8 cellular contexts compared by ENCODE assay signal in the genomic region with DNA sequence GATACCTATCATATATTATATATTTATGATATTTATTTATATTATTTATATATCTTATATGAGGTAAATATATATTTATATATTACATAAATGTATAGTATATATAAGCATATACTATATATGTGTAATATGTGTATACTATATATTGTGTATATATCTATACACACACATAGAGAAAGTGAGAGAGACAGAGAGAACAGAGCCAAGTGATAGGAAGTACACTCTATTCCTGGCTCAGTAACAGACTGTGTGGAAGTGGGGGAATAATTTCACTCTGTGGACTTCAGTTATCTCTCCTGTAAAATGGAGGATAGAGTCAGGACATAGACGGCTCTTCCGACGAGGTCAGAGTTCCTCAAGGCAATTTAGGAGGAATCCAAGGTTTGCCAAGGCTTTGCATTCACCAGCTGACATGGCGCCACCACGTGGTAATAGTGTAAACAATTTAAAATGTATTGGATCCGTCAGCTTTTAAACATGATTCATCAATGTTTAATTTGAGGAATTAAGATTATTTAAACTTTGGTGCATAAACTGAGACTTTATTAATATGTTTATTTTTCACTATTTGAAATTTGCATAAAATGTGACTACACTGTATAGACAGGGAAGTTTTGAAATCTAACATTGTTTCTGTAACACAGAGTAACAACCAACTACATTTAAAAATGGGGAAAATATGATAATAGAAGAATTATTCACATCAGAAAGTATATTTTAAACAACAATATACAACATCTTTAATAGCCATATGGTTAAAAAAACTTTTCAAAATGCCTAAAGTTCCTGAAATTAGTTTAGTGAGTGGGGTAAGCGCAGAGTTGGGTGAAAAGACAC.
DNase-seq lines count a peak whose midpoint lies in the region; ATAC-seq, FAIRE-seq and TF ChIP-seq lines count a peak whose summit lies in the region.

No MANE protein-coding gene starts in this region.

- H3K4me3 ChIP-seq in SK-N-MC (peak overlapping the region; percentile 70), K562 (no peak overlapping the region)

- TF ChIP-seq CTCF in K562 (IDR thresholded peaks at IDR 0.05 in 2 of 3, conservative IDR thresholded peaks at IDR 0.05 in 1 of 3; ENCODE audit: insufficient read depth in 2 of 3, low read depth in 1 of 3, low read length in 3 of 3) = peak; percentile 64 to 78 (median 72)

- POLR2A ChIA-PET in K562 (lab: Yijun Ruan, JAX) = no interaction called here

- 16% methylated on average over 7 of the region's 7 CpGs for WGBS in K562 (ENCODE audit: insufficient coverage, low coverage, missing lambda C conversion rate)

- H4K20me1 ChIP-seq in K562 (replicated peaks; ENCODE audit: control insufficient read depth, insufficient read depth, low read length) = no peaks in the 10 kb centered on the region

- no peaks in the 10 kb centered on the region for H3K9me3 ChIP-seq in SK-N-MC (ENCODE audit: low read depth, low read length)
- H3K9me3 ChIP-seq in K562 (replicated peaks; ENCODE audit: control insufficient read depth, insufficient read depth, low read depth, low read length) = no peaks in the 10 kb centered on the region

- TF ChIP-seq RAD21 in Ishikawa (IDR thresholded peaks at IDR 0.05; ENCODE audit: low read depth) = peak; percentile 79
- peak; percentile 77 to 82 for TF ChIP-seq RAD21 in K562 (CRISPR knock-in tag; conservative IDR thresholded peaks at IDR 0.05 in 1 of 2, IDR thresholded peaks at IDR 0.05 in 1 of 2)

- in situ Hi-C loops in K562 (cut with MboI) = no loop called here

- intact Hi-C loops in K562 (cut with micrococcal nuclease) = loop anchor here (1.0 to 5.0 kb wide), 5 partner anchors 43 to 437 kb away; no protein-coding TSS in a partner anchor

- CTCF ChIA-PET in K562 (lab: Yijun Ruan, JAX; ENCODE audit: low intra/inter-chr PET ratio) = interaction anchor here (0.6 to 1.9 kb wide), 5 partner anchors 11 to 438 kb away, joined by 3 to 9 read pairs (median 4); no protein-coding TSS in a partner anchor

- FAIRE-seq in K562 (lab: Jason Lieb, UNC) = peak; percentile 94

- H3K4me1 ChIP-seq in K562 (replicated peaks in 1 of 2; ENCODE audit: control insufficient read depth in 2 of 2, insufficient read depth in 2 of 2, low read length in 2 of 2) = no peaks in the 10 kb centered on the region; a peak in 1 of 5 replicates

- H3K4me2 ChIP-seq in K562 (ENCODE audit: insufficient read depth, low read length) = no peak overlapping the region; the same call in 1 of the 2 replicates

- TF ChIP-seq EP300 in Ishikawa (IDR thresholded peaks at IDR 0.05; ENCODE audit: borderline replicate concordance) (no peak), K562 (IDR thresholded peaks at IDR 0.05; ENCODE audit: low read length) (no peak)

- H3K27ac ChIP-seq in SK-N-MC (no peak overlapping the region), K562 (ENCODE audit: extremely low read depth, low read depth, low read length) (no peak overlapping the region)

- ATAC-seq in GM19397 (IDR thresholded peaks at IDR 0.05; ENCODE audit: unreplicated experiment) (peak; percentile 68), K562 (peak; percentile 92), GM21526 (IDR thresholded peaks at IDR 0.05; ENCODE audit: low FRiP score, unreplicated experiment) (no peak)

- H3K9ac ChIP-seq in SK-N-MC (ENCODE audit: insufficient read length) (no peak overlapping the region), K562 (ENCODE audit: insufficient read depth in 1 of 2, low read depth in 2 of 2, low read length in 2 of 2) (no peak overlapping the region)

- H3K36me3 ChIP-seq in SK-N-MC (ENCODE audit: insufficient read depth, low read length) = no peaks in the 10 kb centered on the region
- H3K36me3 ChIP-seq in K562 (ENCODE audit: control insufficient read depth, insufficient read depth, low read length) = no peaks in the 10 kb centered on the region

- H3K27me3 ChIP-seq in K562 (ENCODE audit: control insufficient read depth in 2 of 2, insufficient read depth in 2 of 2, low read length in 2 of 2) = no peaks in the 10 kb centered on the region; a peak in 1 of 5 replicates

- no TSS peak for BruUV-seq in K562 (replicated peaks; lab: Mats Ljungman, UMichigan)

- no peaks in the 10 kb centered on the region for H3K9me1 ChIP-seq in K562 (ENCODE audit: control insufficient read depth, insufficient read depth, low read length)

- TF ChIP-seq POLR2A in K562 (conservative IDR thresholded peaks at IDR 0.05) = no peak

- H3K79me2 ChIP-seq in K562 (ENCODE audit: control insufficient read depth, insufficient read depth, low read length) = no peaks in the 10 kb centered on the region

- DNase-seq in DMS114 treated with DMSO at 0.1 percent for 48 hours (lab: John Stamatoyannopoulos, UW; ENCODE audit: unreplicated experiment) = peak; percentile 46
- DNase-seq in SK-N-MC (ENCODE audit: low read depth, low spot score) = peak; percentile 58
- DNase-seq in K562 (ENCODE audit: extremely low read depth in 1 of 4, low spot score in 3 of 4) = peak; percentile 17 to 83 (median 24)
- peak; percentile 44 for DNase-seq in kidney glomerular epithelial cell (lab: John Stamatoyannopoulos, UW)
- peak; percentile 11 for DNase-seq in stimulated activated CD8-positive, alpha-beta memory T cell treated with anti-CD3 and anti-CD28 coated beads, Interleukin-15, amount 100 ng/mL, for 1 hour (ENCODE audit: low read depth)

- H2AFZ ChIP-seq in K562 (ENCODE audit: low read depth, low read length) = peak overlapping the region; percentile 91

TF ChIP-seq in Ishikawa, 13 proteins besides CTCF, POLR2A, EP300 and RAD21:
- TF ChIP-seq, protein P1, sequence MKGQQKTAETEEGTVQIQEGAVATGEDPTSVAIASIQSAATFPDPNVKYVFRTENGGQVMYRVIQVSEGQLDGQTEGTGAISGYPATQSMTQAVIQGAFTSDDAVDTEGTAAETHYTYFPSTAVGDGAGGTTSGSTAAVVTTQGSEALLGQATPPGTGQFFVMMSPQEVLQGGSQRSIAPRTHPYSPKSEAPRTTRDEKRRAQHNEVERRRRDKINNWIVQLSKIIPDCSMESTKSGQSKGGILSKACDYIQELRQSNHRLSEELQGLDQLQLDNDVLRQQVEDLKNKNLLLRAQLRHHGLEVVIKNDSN (IDR thresholded peaks at IDR 0.05) = 0 out of 2 replicates have a peak, but pooled peaks have one; percentile 25
- TF ChIP-seq ZBTB7A (IDR thresholded peaks at IDR 0.05; ENCODE audit: low read depth) = no peak

TF ChIP-seq in K562, 482 proteins besides CTCF, POLR2A, EP300 and RAD21 (continues in another document):
- TF ChIP-seq DACH1 (IDR thresholded peaks at IDR 0.05; ENCODE audit: partially characterized antibody) (peak; percentile 70), NR3C1 (CRISPR knock-in tag; IDR thresholded peaks at IDR 0.05) (no peak), NR2C2 (CRISPR knock-in tag; IDR thresholded peaks at IDR 0.05) (no peak), NR2C2 (tag; IDR thresholded peaks at IDR 0.05) (peak; percentile 61; the same call in 1 of the 2 replicates), FOSL1 (tag; conservative IDR thresholded peaks at IDR 0.05) (peak; percentile 31; the same call in 1 of the 2 replicates), E2F3 (CRISPR knock-in tag; IDR thresholded peaks at IDR 0.05) (no peak), LEF1 (IDR thresholded peaks at IDR 0.05) (no peak), ZBTB8A (IDR thresholded peaks at IDR 0.05; ENCODE audit: partially characterized antibody) (no peak), ZNF175 (CRISPR knock-in tag; IDR thresholded peaks at IDR 0.05; ENCODE audit: low read depth) (no peak), MAFG (tag; conservative IDR thresholded peaks at IDR 0.05) (peak; percentile 24; the same call in 1 of the 2 replicates), NFIC (IDR thresholded peaks at IDR 0.05) (peak; percentile 13; the same call in 1 of the 2 replicates)
- TF ChIP-seq, protein P2, sequence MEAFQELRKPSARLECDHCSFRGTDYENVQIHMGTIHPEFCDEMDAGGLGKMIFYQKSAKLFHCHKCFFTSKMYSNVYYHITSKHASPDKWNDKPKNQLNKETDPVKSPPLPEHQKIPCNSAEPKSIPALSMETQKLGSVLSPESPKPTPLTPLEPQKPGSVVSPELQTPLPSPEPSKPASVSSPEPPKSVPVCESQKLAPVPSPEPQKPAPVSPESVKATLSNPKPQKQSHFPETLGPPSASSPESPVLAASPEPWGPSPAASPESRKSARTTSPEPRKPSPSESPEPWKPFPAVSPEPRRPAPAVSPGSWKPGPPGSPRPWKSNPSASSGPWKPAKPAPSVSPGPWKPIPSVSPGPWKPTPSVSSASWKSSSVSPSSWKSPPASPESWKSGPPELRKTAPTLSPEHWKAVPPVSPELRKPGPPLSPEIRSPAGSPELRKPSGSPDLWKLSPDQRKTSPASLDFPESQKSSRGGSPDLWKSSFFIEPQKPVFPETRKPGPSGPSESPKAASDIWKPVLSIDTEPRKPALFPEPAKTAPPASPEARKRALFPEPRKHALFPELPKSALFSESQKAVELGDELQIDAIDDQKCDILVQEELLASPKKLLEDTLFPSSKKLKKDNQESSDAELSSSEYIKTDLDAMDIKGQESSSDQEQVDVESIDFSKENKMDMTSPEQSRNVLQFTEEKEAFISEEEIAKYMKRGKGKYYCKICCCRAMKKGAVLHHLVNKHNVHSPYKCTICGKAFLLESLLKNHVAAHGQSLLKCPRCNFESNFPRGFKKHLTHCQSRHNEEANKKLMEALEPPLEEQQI (IDR thresholded peaks at IDR 0.05) = no peak
- TF ChIP-seq, protein P3, sequence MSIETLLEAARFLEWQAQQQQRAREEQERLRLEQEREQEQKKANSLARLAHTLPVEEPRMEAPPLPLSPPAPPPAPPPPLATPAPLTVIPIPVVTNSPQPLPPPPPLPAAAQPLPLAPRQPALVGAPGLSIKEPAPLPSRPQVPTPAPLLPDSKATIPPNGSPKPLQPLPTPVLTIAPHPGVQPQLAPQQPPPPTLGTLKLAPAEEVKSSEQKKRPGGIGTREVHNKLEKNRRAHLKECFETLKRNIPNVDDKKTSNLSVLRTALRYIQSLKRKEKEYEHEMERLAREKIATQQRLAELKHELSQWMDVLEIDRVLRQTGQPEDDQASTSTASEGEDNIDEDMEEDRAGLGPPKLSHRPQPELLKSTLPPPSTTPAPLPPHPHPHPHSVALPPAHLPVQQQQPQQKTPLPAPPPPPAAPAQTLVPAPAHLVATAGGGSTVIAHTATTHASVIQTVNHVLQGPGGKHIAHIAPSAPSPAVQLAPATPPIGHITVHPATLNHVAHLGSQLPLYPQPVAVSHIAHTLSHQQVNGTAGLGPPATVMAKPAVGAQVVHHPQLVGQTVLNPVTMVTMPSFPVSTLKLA (conservative IDR thresholded peaks at IDR 0.05) = peak; percentile 53 to 59
- TF ChIP-seq, protein P4, sequence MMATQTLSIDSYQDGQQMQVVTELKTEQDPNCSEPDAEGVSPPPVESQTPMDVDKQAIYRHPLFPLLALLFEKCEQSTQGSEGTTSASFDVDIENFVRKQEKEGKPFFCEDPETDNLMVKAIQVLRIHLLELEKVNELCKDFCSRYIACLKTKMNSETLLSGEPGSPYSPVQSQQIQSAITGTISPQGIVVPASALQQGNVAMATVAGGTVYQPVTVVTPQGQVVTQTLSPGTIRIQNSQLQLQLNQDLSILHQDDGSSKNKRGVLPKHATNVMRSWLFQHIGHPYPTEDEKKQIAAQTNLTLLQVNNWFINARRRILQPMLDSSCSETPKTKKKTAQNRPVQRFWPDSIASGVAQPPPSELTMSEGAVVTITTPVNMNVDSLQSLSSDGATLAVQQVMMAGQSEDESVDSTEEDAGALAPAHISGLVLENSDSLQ (IDR thresholded peaks at IDR 0.05) = no peak
